Comparison of ENCODE assay signal across 8 cellular contexts in genomic region chr15:20342606-20343394, GRCh38.
A peak's percentile ranks its signal among the peaks of the same experiment; 100 is the strongest.
DNase-seq lines count a peak whose midpoint lies in the region; ATAC-seq and TF ChIP-seq lines count a peak whose summit lies in the region.
"Not testable (repeated sequence)": the region's sequence is repeated elsewhere in the genome, so short reads cannot be mapped to it uniquely, and the experiment has no call there.

No MANE protein-coding gene starts in this region.

- H3K36me3 Mint-ChIP-seq in activated CD4-positive, alpha-beta T cell treated with anti-CD3 and anti-CD28 coated beads, Interleukin-2, amount 10 ng/mL, durations not matched to agents 24 days and 14 days (ENCODE audit: low read depth); chondrocyte (ENCODE audit: low read depth): not testable (repeated sequence)

- DNase-seq in Ammon's horn (ENCODE audit: low spot score) = peak; percentile 2
- DNase-seq in activated CD4-positive, alpha-beta T cell treated with anti-CD3 and anti-CD28 coated beads, Interleukin-2, amount 10 ng/mL, durations not matched to agents 24 days and 14 days = peak; percentile 36
- peak; percentile 97 for DNase-seq in chondrocyte (ENCODE audit: low spot score)
- DNase-seq in Right ventricle myocardium inferior (ENCODE audit: missing footprints) = peak; percentile 68
- DNase-seq in right cardiac atrium = peak; percentile 20 to 70 (median 40)
- DNase-seq in lower lobe of right lung = peak; percentile 56
- DNase-seq in sciatic nerve (ENCODE audit: low spot score) = peak; percentile 59
- DNase-seq in upper lobe of left lung = peak; percentile 25 to 83

- H3K4me3 ChIP-seq in right cardiac atrium (ENCODE audit: low read length); lower lobe of right lung; upper lobe of left lung: not testable (repeated sequence)

- not testable (repeated sequence) for H3K27me3 ChIP-seq in right cardiac atrium (ENCODE audit: control insufficient read depth, insufficient read depth); lower lobe of right lung (ENCODE audit: low read depth); upper lobe of left lung

- H3K9me3 Mint-ChIP-seq in activated CD4-positive, alpha-beta T cell treated with anti-CD3 and anti-CD28 coated beads, Interleukin-2, amount 10 ng/mL, durations not matched to agents 24 days and 14 days; chondrocyte (ENCODE audit: low read depth): not testable (repeated sequence)

- not testable (repeated sequence) for TF ChIP-seq POLR2A in upper lobe of left lung (IDR thresholded peaks at IDR 0.05)

- intact Hi-C loops in activated CD4-positive, alpha-beta T cell treated with anti-CD3 and anti-CD28 coated beads, Interleukin-2, amount 10 ng/mL, durations not matched to agents 24 days and 14 days (cut with micrococcal nuclease); Right ventricle myocardium inferior (cut with DNase I); right cardiac atrium (cut with DNase I); lower lobe of right lung (cut with DNase I); sciatic nerve (cut with DNase I): not testable (repeated sequence)

- H3K4me1 ChIP-seq in right cardiac atrium (ENCODE audit: control insufficient read depth, insufficient read depth, low read length); lower lobe of right lung; upper lobe of left lung: not testable (repeated sequence)

- H3K9me3 ChIP-seq in right cardiac atrium (ENCODE audit: control insufficient read depth, low read length); lower lobe of right lung: not testable (repeated sequence)
- peaks cover 0 to 23% (median 0%) of the 10 kb centered on the region in 4 donors for H3K9me3 ChIP-seq in upper lobe of left lung

- WGBS in right cardiac atrium = 73% methylated on average over 4 of the region's 4 CpGs
- WGBS in upper lobe of left lung, 2 donors = 65 to 100% methylated on average over 1 to 4 of the region's 4 CpGs

- H3K27ac Mint-ChIP-seq in activated CD4-positive, alpha-beta T cell treated with anti-CD3 and anti-CD28 coated beads, Interleukin-2, amount 10 ng/mL, durations not matched to agents 24 days and 14 days; chondrocyte (ENCODE audit: unreplicated experiment): not testable (repeated sequence)

- TF ChIP-seq EP300 in upper lobe of left lung (IDR thresholded peaks at IDR 0.05) = not testable (repeated sequence)

- H3K4me3 Mint-ChIP-seq in activated CD4-positive, alpha-beta T cell treated with anti-CD3 and anti-CD28 coated beads, Interleukin-2, amount 10 ng/mL, durations not matched to agents 24 days and 14 days; chondrocyte (ENCODE audit: unreplicated experiment): not testable (repeated sequence)

- not testable (repeated sequence) for ATAC-seq in Right ventricle myocardium inferior; right cardiac atrium; lower lobe of right lung; sciatic nerve; upper lobe of left lung (ENCODE audit: low FRiP score in 2 of 2)

- not testable (repeated sequence) for H3K4me1 Mint-ChIP-seq in activated CD4-positive, alpha-beta T cell treated with anti-CD3 and anti-CD28 coated beads, Interleukin-2, amount 10 ng/mL, durations not matched to agents 24 days and 14 days; chondrocyte (ENCODE audit: low read depth)

- not testable (repeated sequence) for H3K27ac ChIP-seq in right cardiac atrium (ENCODE audit: low read length); lower lobe of right lung; upper lobe of left lung

- H3K36me3 ChIP-seq in lower lobe of right lung, upper lobe of left lung: not testable (repeated sequence)

- not testable (repeated sequence) for TF ChIP-seq CTCF in chondrocyte (IDR thresholded peaks at IDR 0.05); lower lobe of right lung (IDR thresholded peaks at IDR 0.05); upper lobe of left lung (IDR thresholded peaks at IDR 0.05)

- H3K27me3 Mint-ChIP-seq in activated CD4-positive, alpha-beta T cell treated with anti-CD3 and anti-CD28 coated beads, Interleukin-2, amount 10 ng/mL, durations not matched to agents 24 days and 14 days; chondrocyte (ENCODE audit: low read depth): not testable (repeated sequence)

Comparison
In these comparisons a context has a peak if more than half of its experiments do, and no peak if none do; other contexts are left out.
1. DNase-seq: peak in every context shown above with its lines; median percentile 97 in chondrocyte; 68 in Right ventricle myocardium inferior; 59 in sciatic nerve; 56 in lower lobe of right lung; 54 in upper lobe of left lung; 40 in right cardiac atrium; 36 in activated CD4-positive, alpha-beta T cell treated with anti-CD3 and anti-CD28 coated beads, Interleukin-2, amount 10 ng/mL, durations not matched to agents 24 days and 14 days; 2 in Ammon's horn.